2 cellular contexts compared by ENCODE assay signal in the genomic region with DNA sequence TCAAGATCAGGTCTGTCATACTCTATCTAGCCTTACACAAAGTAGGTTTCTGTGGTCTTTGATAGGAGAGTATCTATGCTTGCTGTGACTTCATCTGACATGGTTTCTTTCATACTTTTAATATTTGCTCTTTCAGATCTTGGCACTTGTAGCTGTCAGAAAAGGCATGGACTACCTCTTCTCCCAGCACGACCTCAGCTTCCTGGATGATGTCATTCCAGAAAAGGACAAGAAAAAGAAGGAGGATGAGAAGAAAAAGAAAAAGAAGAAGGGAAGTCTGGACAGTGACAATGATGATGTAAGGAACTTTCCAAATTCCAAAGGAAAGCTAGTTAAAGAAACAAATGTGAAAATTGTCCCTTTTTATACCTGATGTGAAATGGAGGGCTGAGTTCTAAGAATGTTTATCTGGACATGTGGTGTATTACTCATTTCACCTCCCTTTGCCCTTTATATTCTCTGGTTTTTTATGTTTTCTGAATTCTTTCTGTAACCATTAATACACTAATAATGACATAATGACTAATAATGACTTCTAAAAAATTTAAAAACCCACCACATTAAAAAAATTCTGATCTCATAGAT.
TF ChIP-seq lines count a peak whose summit lies in the region.

No MANE protein-coding gene starts in this region.

TF ChIP-seq in K562, 482 proteins besides CTCF, POLR2A, EP300 and RAD21 (continued from another document):
- TF ChIP-seq, protein P1, sequence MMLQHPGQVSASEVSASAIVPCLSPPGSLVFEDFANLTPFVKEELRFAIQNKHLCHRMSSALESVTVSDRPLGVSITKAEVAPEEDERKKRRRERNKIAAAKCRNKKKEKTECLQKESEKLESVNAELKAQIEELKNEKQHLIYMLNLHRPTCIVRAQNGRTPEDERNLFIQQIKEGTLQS (IDR thresholded peaks at IDR 0.05) = peak; percentile 73
- TF ChIP-seq, protein P1 (CRISPR knock-in tag; conservative IDR thresholded peaks at IDR 0.05) = no peak
- 0 out of 2 replicates have a peak, but pooled peaks have one; percentile 18 for TF ChIP-seq ETV1 (tag; conservative IDR thresholded peaks at IDR 0.05; ENCODE audit: low read depth)

TF ChIP-seq in HepG2, 621 proteins besides CTCF, POLR2A, EP300 and RAD21 (continued from another document):
- TF ChIP-seq, protein P2, sequence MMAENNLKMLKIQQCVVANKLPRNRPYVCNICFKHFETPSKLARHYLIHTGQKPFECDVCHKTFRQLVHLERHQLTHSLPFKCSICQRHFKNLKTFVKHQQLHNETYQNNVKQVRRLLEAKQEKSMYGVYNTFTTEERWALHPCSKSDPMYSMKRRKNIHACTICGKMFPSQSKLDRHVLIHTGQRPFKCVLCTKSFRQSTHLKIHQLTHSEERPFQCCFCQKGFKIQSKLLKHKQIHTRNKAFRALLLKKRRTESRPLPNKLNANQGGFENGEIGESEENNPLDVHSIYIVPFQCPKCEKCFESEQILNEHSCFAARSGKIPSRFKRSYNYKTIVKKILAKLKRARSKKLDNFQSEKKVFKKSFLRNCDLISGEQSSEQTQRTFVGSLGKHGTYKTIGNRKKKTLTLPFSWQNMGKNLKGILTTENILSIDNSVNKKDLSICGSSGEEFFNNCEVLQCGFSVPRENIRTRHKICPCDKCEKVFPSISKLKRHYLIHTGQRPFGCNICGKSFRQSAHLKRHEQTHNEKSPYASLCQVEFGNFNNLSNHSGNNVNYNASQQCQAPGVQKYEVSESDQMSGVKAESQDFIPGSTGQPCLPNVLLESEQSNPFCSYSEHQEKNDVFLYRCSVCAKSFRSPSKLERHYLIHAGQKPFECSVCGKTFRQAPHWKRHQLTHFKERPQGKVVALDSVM (CRISPR knock-in tag; IDR thresholded peaks at IDR 0.05) = no peak
- TF ChIP-seq, protein P3, sequence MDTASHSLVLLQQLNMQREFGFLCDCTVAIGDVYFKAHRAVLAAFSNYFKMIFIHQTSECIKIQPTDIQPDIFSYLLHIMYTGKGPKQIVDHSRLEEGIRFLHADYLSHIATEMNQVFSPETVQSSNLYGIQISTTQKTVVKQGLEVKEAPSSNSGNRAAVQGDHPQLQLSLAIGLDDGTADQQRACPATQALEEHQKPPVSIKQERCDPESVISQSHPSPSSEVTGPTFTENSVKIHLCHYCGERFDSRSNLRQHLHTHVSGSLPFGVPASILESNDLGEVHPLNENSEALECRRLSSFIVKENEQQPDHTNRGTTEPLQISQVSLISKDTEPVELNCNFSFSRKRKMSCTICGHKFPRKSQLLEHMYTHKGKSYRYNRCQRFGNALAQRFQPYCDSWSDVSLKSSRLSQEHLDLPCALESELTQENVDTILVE (CRISPR knock-in tag; IDR thresholded peaks at IDR 0.05) = no peak
- TF ChIP-seq ATF7 (IDR thresholded peaks at IDR 0.05) (peak; percentile 79), ATF7 (CRISPR knock-in tag; IDR thresholded peaks at IDR 0.05) (no peak)
- TF ChIP-seq, protein P4, sequence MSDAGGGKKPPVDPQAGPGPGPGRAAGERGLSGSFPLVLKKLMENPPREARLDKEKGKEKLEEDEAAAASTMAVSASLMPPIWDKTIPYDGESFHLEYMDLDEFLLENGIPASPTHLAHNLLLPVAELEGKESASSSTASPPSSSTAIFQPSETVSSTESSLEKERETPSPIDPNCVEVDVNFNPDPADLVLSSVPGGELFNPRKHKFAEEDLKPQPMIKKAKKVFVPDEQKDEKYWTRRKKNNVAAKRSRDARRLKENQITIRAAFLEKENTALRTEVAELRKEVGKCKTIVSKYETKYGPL (CRISPR knock-in tag; IDR thresholded peaks at IDR 0.05) = no peak
